8 cellular contexts compared by ENCODE assay signal in genomic region chr18:32049393-32050161, GRCh38.
DNase-seq lines count a peak whose midpoint lies in the region; ATAC-seq and TF ChIP-seq lines count a peak whose summit lies in the region.

No MANE protein-coding gene starts in this region.

- H3K27ac ChIP-seq in neutrophil (peak overlapping the region; percentile 81), RWPE1 (no peak overlapping the region)

- H3K27me3 ChIP-seq in neutrophil: no peaks in the 10 kb centered on the region

- peak overlapping the region in 1 of 2 experiments; percentile 44 for H3K4me3 ChIP-seq in neutrophil (ENCODE audit: low read depth in 1 of 2, low read length in 1 of 2)

- H3K36me3 ChIP-seq in neutrophil: no peaks in the 10 kb centered on the region

- peaks cover 32 to 38% of the 10 kb centered on the region in 2 experiments for H3K4me1 ChIP-seq in neutrophil (ENCODE audit: control insufficient read depth in 1 of 2, insufficient read depth in 1 of 2, low read depth in 1 of 2, low read length in 1 of 2)

- H3K9me3 ChIP-seq in neutrophil: no peaks in the 10 kb centered on the region

- TF ChIP-seq CTCF in neutrophil (IDR thresholded peaks at IDR 0.05) (no peak), RWPE1 (conservative IDR thresholded peaks at IDR 0.05; ENCODE audit: low read depth) (no peak)

- POLR2A ChIA-PET in RWPE1 (lab: Yijun Ruan, JAX; ENCODE audit: low non-redundant PET): no interaction called here

- ATAC-seq in GM21528 (IDR thresholded peaks at IDR 0.05; ENCODE audit: low FRiP score, unreplicated experiment) (peak; percentile 37), HG02840 (IDR thresholded peaks at IDR 0.05; ENCODE audit: low FRiP score, unreplicated experiment) (no peak), HG03520 (IDR thresholded peaks at IDR 0.05; ENCODE audit: unreplicated experiment) (no peak)

- CTCF ChIA-PET in RWPE1 (lab: Yijun Ruan, JAX): interaction anchor here (0.6 kb wide), 1 partner anchor 17 kb away, joined by 3 read pairs; no protein-coding TSS in a partner anchor

- peak; percentile 63 for DNase-seq in OCI-M1 (lab: John Stamatoyannopoulos, UW)
- peak; percentile 46 for DNase-seq in amniotic epithelial cell (ENCODE audit: low read depth)
- no peak for DNase-seq in hepatic stellate cell (ENCODE audit: low spot score)
- DNase-seq in RWPE1 (ENCODE audit: low spot score): no peak

Comparison
In these comparisons a context has a peak if more than half of its experiments do, and no peak if none do; other contexts are left out.
1. DNase-seq: peak in OCI-M1 (single experiment) and amniotic epithelial cell (single experiment); none in hepatic stellate cell (single experiment) and RWPE1 (single experiment).